ENCODE assay signal across 8 cellular contexts in the genomic region with DNA sequence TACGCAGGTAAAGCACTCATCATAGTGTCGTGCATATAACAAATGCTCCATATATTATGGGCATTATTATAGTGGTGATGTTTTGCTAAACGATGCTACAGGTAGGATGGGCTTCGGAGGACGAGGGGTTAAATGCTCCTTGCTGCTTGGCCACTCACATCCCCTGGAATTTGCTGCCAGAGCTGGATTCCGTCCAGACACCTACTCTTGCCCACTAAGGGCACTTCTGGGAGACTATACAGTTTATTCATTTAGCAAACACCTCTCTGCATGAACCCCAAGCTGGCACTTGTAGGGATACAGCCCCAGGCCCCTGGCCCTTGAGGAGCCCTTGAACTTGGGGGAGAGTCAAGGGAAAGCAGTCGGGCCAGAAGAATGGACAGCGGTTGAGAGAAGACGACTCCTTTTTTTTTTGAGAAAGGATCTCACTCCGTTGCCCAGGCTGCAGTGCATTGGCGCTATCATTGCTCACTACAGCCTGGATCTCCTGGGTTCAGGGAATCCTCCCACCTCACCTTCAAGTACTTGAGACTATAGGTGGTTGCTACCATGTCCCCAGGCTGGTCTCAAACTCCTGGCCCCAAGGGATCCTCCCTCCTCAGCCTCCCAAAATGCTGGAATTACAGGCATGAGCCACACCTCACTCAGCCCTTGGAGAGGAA. TPM values are rescaled to one million over a fixed set of nuclear protein-coding genes. Genes with fewer than 3 reads are reported as not detected.
A peak's percentile ranks its signal among the peaks of the same experiment; 100 is the strongest.
DNase-seq lines count a peak whose midpoint lies in the region; ATAC-seq and TF ChIP-seq lines count a peak whose summit lies in the region.

No MANE protein-coding gene starts in this region.

- H3K27me3 Mint-ChIP-seq in activated naive CD4-positive, alpha-beta T cell treated with anti-CD3 and anti-CD28 coated beads, Interleukin-2, amount 50 U/mL, for 24 hours = no peaks in the 10 kb centered on the region
- H3K27me3 Mint-ChIP-seq in type B pancreatic cell = no peaks in the 10 kb centered on the region

- no peak for DNase-seq in activated naive CD4-positive, alpha-beta T cell treated with Interleukin-2 at 50 U/mL for 16 hours
- no peak for DNase-seq in adipocyte (ENCODE audit: low read depth)
- DNase-seq in lung (ENCODE audit: low spot score) = peak; percentile 85
- DNase-seq in type B pancreatic cell (ENCODE audit: extremely low spot score, unreplicated experiment) = no peak
- DNase-seq in NCI-H1694 treated with DMSO at 0.1 percent for 48 hours (lab: John Stamatoyannopoulos, UW) = no peak
- no peak for DNase-seq in NCI-H345 (lab: John Stamatoyannopoulos, UW)

- TF ChIP-seq CTCF in lung (IDR thresholded peaks at IDR 0.05; ENCODE audit: control extremely low read depth, extremely low read depth) (no peak), type B pancreatic cell (conservative IDR thresholded peaks at IDR 0.05) (no peak)

- no peaks in the 10 kb centered on the region for H3K9me3 Mint-ChIP-seq in activated naive CD4-positive, alpha-beta T cell treated with anti-CD3 and anti-CD28 coated beads, Interleukin-2, amount 50 U/mL, for 24 hours
- no peaks in the 10 kb centered on the region for H3K9me3 Mint-ChIP-seq in type B pancreatic cell

- peak overlapping the region; percentile 58 to 88 for H3K27ac ChIP-seq in lung (ENCODE audit: low read depth in 1 of 2, low read length in 1 of 2)

- H3K36me3 ChIP-seq in adipocyte (ENCODE audit: control insufficient read depth, insufficient read depth, low read length, severe bottlenecking) (no peaks in the 10 kb centered on the region), lung (ENCODE audit: control insufficient read depth in 2 of 2, insufficient read depth in 2 of 2, low read length in 2 of 2) (peaks cover 0 to 7% of the 10 kb centered on the region in 2 donors)

- H3K9ac ChIP-seq in adipocyte (ENCODE audit: low read length) = peak overlapping the region; percentile 95

- H3K27ac Mint-ChIP-seq in activated naive CD4-positive, alpha-beta T cell treated with anti-CD3 and anti-CD28 coated beads, Interleukin-2, amount 50 U/mL, for 24 hours = peak overlapping the region; percentile 88
- H3K27ac Mint-ChIP-seq in type B pancreatic cell = peak overlapping the region; percentile 89

- H3K27me3 ChIP-seq in adipocyte (replicated peaks; ENCODE audit: control insufficient read depth, insufficient read depth, low read length) = no peaks in the 10 kb centered on the region
- H3K27me3 ChIP-seq in lung (ENCODE audit: control insufficient read depth, insufficient read depth) = no peaks in the 10 kb centered on the region

- ATAC-seq in lung (ENCODE audit: insufficient read depth, low FRiP score) (no peak), GM19467 (IDR thresholded peaks at IDR 0.05; ENCODE audit: unreplicated experiment) (no peak)

- peaks cover 31% of the 10 kb centered on the region for H3K4me1 ChIP-seq in adipocyte (ENCODE audit: control insufficient read depth, insufficient read depth, low read length)
- H3K4me1 ChIP-seq in lung (ENCODE audit: control insufficient read depth in 2 of 2, insufficient read depth in 2 of 2, low read length in 2 of 2) = peaks cover 2 to 5% of the 10 kb centered on the region in 2 donors

- H3K36me3 Mint-ChIP-seq in activated naive CD4-positive, alpha-beta T cell treated with anti-CD3 and anti-CD28 coated beads, Interleukin-2, amount 50 U/mL, for 24 hours = no peaks in the 10 kb centered on the region
- H3K36me3 Mint-ChIP-seq in type B pancreatic cell = peaks cover 4% of the 10 kb centered on the region

- H3K4me3 ChIP-seq in adipocyte (ENCODE audit: low read length) (peak overlapping the region; percentile 92), lung (no peak overlapping the region)

- H3K9me3 ChIP-seq in adipocyte (ENCODE audit: control insufficient read depth, low read length) (no peaks in the 10 kb centered on the region), lung (ENCODE audit: control insufficient read depth in 2 of 2, insufficient read depth in 1 of 2, low read length in 1 of 2) (no peaks in the 10 kb centered on the region)

- peak overlapping the region; percentile 91 for H3K4me3 Mint-ChIP-seq in activated naive CD4-positive, alpha-beta T cell treated with anti-CD3 and anti-CD28 coated beads, Interleukin-2, amount 50 U/mL, for 24 hours
- peak overlapping the region; percentile 92 for H3K4me3 Mint-ChIP-seq in type B pancreatic cell

- 50 to 76% methylated on average over 11 of the region's 11 CpGs for WGBS in lung, 2 donors

- H3K4me1 Mint-ChIP-seq in activated naive CD4-positive, alpha-beta T cell treated with anti-CD3 and anti-CD28 coated beads, Interleukin-2, amount 50 U/mL, for 24 hours = peaks cover 49% of the 10 kb centered on the region
- H3K4me1 Mint-ChIP-seq in type B pancreatic cell (ENCODE audit: unreplicated experiment) = peaks cover 23% of the 10 kb centered on the region

RNA-seq across cellular contexts. Expression of a gene that starts 1.2 kb away (rescaled TPM):
- total RNA-seq in lung = 10 to 100 TPM; 22.3 to 85.7 TPM
- polyA plus RNA-seq in lung = 100 to 1,000 TPM; 101 to 137 TPM
- total RNA-seq in type B pancreatic cell (ENCODE audit: low replicate concordance) = 79.2 and 111 TPM in 2 replicates

RNA-seq across cellular contexts. Expression of a gene that starts 1.3 kb away (rescaled TPM):
- 10 to 100 TPM; 12.8 to 23.0 TPM for total RNA-seq in lung
- polyA plus RNA-seq in lung = 10 to 100 TPM; 14.9 to 15.4 TPM
- 11.6 and 14.3 TPM in 2 replicates for total RNA-seq in type B pancreatic cell (ENCODE audit: low replicate concordance)

RNA-seq across cellular contexts. Expression of a gene that starts 4.8 kb away (rescaled TPM):
- 10 to 100 TPM; 16.1 to 40.7 TPM for total RNA-seq in lung
- polyA plus RNA-seq in lung = 10 to 100 TPM; 60.2 to 66.5 TPM
- 38.7 and 46.0 TPM in 2 replicates for total RNA-seq in type B pancreatic cell (ENCODE audit: low replicate concordance)

RNA-seq across cellular contexts. Expression of a gene that starts 22.8 kb away (rescaled TPM):
- 1 to 10 TPM in 1 of 2 donors, under 1 TPM in 1; 0.95 to 1.6 TPM for total RNA-seq in lung
- 1 to 10 TPM in 1 of 2 donors, under 1 TPM in 1; 0.43 to 1.1 TPM for polyA plus RNA-seq in lung
- 1.3 and 5.9 TPM in 2 replicates for total RNA-seq in type B pancreatic cell (ENCODE audit: low replicate concordance)

RNA-seq across cellular contexts. Expression of a gene that starts 30.1 kb away (rescaled TPM):
- total RNA-seq in lung (10 to 100 TPM in 1 of 2 donors, 1 to 10 TPM in 1; 7.1 to 22.5 TPM), type B pancreatic cell (ENCODE audit: low replicate concordance) (38.4 and 51.3 TPM in 2 replicates)
- 1 to 10 TPM; 7.1 to 8.8 TPM for polyA plus RNA-seq in lung
